ENCODE assay signal across 1 cellular context in the genomic region with DNA sequence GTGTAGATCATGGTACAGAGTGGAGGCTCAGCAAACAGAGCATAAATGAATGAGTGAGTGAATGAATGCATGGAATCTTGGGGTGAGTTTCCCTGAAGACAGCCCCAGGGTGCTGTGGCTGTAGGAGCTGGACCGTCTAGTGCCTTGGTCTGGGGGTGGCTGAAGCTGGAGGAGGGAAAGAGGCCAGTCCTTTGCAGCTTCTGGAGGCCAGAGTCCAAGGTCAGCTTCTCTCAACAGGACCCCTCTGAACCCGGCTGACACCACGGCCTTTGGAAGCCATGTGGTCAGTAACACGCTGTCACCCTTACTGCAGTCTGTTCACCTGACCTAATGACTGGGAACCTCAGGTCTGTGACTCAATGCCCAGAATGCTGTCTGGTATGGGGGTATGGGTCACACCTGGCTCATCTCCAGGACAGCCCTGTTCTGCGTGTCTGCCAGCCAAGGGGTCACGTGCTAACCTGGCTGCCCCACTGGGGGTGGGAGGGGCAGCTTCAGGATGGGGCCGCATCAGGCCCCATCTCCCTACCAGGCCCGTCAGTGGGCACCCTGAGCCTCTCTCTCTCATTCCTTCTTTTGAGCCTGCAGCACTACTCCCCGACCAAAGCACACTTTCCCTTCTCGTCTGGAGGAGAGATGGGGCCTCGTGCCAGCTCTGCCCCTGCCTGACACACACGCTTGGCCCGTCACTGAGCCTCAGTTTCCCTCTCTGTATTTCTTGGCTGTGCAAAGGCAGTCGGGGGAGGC.
A peak's percentile ranks its signal among the peaks of the same experiment; 100 is the strongest.
TF ChIP-seq lines count a peak whose summit lies in the region.

No MANE protein-coding gene starts in this region.

TF ChIP-seq in HepG2, 621 proteins besides CTCF, POLR2A, EP300 and RAD21 (continued from another document and continues in another):
- TF ChIP-seq ZNF672 (CRISPR knock-in tag; IDR thresholded peaks at IDR 0.05) (no peak), KLF12 (CRISPR knock-in tag; IDR thresholded peaks at IDR 0.05; ENCODE audit: borderline replicate concordance) (no peak), TEAD2 (CRISPR knock-in tag; IDR thresholded peaks at IDR 0.05) (no peak), SMAD3 (CRISPR knock-in tag; IDR thresholded peaks at IDR 0.05) (peak; percentile 89), ARID2 (CRISPR knock-in tag; IDR thresholded peaks at IDR 0.05; ENCODE audit: borderline replicate concordance) (0 out of 2 replicates have a peak, but pooled peaks have one; percentile 22), SKIL (CRISPR knock-in tag; IDR thresholded peaks at IDR 0.05; ENCODE audit: borderline replicate concordance) (peak; percentile 95), ZNF552 (CRISPR knock-in tag; IDR thresholded peaks at IDR 0.05; ENCODE audit: borderline replicate concordance) (no peak), ZFP62 (CRISPR knock-in tag; IDR thresholded peaks at IDR 0.05) (no peak), ZSCAN9 (CRISPR knock-in tag; IDR thresholded peaks at IDR 0.05; ENCODE audit: borderline replicate concordance) (peak; percentile 90; the same call in 1 of the 2 replicates), ZNF615 (CRISPR knock-in tag; IDR thresholded peaks at IDR 0.05; ENCODE audit: borderline replicate concordance) (no peak), SNAPC5 (CRISPR knock-in tag; IDR thresholded peaks at IDR 0.05; ENCODE audit: borderline replicate concordance) (no peak), WIZ (CRISPR knock-in tag; IDR thresholded peaks at IDR 0.05) (peak; percentile 76; the same call in 1 of the 2 replicates), HNRNPL (IDR thresholded peaks at IDR 0.05; ENCODE audit: low read depth, low read length) (peak; percentile 87), REST (IDR thresholded peaks at IDR 0.05; ENCODE audit: borderline replicate concordance in 1 of 2, low read depth in 1 of 2, low read length in 2 of 2) (peak in 1 of 2 experiments; percentile 35; a peak in 1 of 4 replicates), RARG (CRISPR knock-in tag; IDR thresholded peaks at IDR 0.05; ENCODE audit: low read depth) (peak; percentile 49; the same call in 1 of the 2 replicates), NFRKB (IDR thresholded peaks at IDR 0.05) (no peak), PAXIP1 (CRISPR knock-in tag; conservative IDR thresholded peaks at IDR 0.05) (peak; percentile 93), JUND (CRISPR knock-in tag; IDR thresholded peaks at IDR 0.05) (peak; percentile 72), ESRRA (CRISPR knock-in tag; IDR thresholded peaks at IDR 0.05; ENCODE audit: low read depth) (peak; percentile 98), GATA4 (IDR thresholded peaks at IDR 0.05; ENCODE audit: borderline replicate concordance, low read depth) (peak; percentile 34; the same call in 1 of the 2 replicates), ZNF124 (CRISPR knock-in tag; IDR thresholded peaks at IDR 0.05) (peak; percentile 49; the same call in 1 of the 2 replicates), YEATS2 (CRISPR knock-in tag; IDR thresholded peaks at IDR 0.05; ENCODE audit: borderline replicate concordance) (peak; percentile 73; the same call in 1 of the 2 replicates), CCDC6 (CRISPR knock-in tag; IDR thresholded peaks at IDR 0.05) (peak; percentile 67; the same call in 1 of the 2 replicates), NCOA1 (CRISPR knock-in tag; IDR thresholded peaks at IDR 0.05) (0 out of 2 replicates have a peak, but pooled peaks have one; percentile 63), NFATC3 (CRISPR knock-in tag; IDR thresholded peaks at IDR 0.05) (no peak), ZNF318 (CRISPR knock-in tag; IDR thresholded peaks at IDR 0.05) (no peak; the same call in 1 of the 2 replicates), HDAC2 (CRISPR knock-in tag; IDR thresholded peaks at IDR 0.05) (peak; percentile 93)
- TF ChIP-seq, protein P1, sequence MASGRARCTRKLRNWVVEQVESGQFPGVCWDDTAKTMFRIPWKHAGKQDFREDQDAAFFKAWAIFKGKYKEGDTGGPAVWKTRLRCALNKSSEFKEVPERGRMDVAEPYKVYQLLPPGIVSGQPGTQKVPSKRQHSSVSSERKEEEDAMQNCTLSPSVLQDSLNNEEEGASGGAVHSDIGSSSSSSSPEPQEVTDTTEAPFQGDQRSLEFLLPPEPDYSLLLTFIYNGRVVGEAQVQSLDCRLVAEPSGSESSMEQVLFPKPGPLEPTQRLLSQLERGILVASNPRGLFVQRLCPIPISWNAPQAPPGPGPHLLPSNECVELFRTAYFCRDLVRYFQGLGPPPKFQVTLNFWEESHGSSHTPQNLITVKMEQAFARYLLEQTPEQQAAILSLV (CRISPR knock-in tag; IDR thresholded peaks at IDR 0.05; ENCODE audit: borderline replicate concordance), result peak; percentile 92
- TF ChIP-seq, protein P2, sequence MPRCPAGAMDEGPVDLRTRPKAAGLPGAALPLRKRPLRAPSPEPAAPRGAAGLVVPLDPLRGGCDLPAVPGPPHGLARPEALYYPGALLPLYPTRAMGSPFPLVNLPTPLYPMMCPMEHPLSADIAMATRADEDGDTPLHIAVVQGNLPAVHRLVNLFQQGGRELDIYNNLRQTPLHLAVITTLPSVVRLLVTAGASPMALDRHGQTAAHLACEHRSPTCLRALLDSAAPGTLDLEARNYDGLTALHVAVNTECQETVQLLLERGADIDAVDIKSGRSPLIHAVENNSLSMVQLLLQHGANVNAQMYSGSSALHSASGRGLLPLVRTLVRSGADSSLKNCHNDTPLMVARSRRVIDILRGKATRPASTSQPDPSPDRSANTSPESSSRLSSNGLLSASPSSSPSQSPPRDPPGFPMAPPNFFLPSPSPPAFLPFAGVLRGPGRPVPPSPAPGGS (CRISPR knock-in tag; IDR thresholded peaks at IDR 0.05), result peak; percentile 35; the same call in 1 of the 2 replicates
- TF ChIP-seq, protein P3, sequence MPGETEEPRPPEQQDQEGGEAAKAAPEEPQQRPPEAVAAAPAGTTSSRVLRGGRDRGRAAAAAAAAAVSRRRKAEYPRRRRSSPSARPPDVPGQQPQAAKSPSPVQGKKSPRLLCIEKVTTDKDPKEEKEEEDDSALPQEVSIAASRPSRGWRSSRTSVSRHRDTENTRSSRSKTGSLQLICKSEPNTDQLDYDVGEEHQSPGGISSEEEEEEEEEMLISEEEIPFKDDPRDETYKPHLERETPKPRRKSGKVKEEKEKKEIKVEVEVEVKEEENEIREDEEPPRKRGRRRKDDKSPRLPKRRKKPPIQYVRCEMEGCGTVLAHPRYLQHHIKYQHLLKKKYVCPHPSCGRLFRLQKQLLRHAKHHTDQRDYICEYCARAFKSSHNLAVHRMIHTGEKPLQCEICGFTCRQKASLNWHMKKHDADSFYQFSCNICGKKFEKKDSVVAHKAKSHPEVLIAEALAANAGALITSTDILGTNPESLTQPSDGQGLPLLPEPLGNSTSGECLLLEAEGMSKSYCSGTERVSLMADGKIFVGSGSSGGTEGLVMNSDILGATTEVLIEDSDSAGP (CRISPR knock-in tag; IDR thresholded peaks at IDR 0.05; ENCODE audit: borderline replicate concordance), result peak; percentile 94
